Comparison of ENCODE assay signal across 17 cellular contexts in genomic region chr6:163843194-163843593, GRCh38.
"Had no signal": no experiment of that assay in that cellular context is flagged by ENCODE, and none has a peak within 500 bp of the region (broad histone marks: within the 10 kb centered on the region; RNA-seq: fewer than 3 reads in every experiment).

No MANE protein-coding gene starts in this region.

- ATAC-seq: SK-N-SH treated with all-trans-retinoic acid at 6 μM for 48 hours had no signal

- H3K4me3 ChIP-seq: SJCRH30 had no signal

- H3K27me3 ChIP-seq: SJCRH30 had no signal

- DNase-seq: KBM-7, NCI-H1092 treated with DMSO at 0.1 percent for 48 hours, NCI-H1436, NCI-H187, NCI-H2029, NCI-H2081 treated with DMSO at 0.1 percent for 48 hours, NCI-H2171, NCI-H226, NCI-H446, NCI-H510A, NCI-H524 treated with DMSO at 0.1 percent for 48 hours, NCI-H69, NCI-H774, RPMI8226, SHP77 treated with DMSO at 0.1 percent for 48 hours, SJCRH30 had no signal

- H3K36me3 ChIP-seq: SJCRH30 had no signal

- H3K27ac ChIP-seq: SJCRH30 had no signal

- H3K4me1 ChIP-seq: SJCRH30 had no signal
